In genomic region chr13:113153810-113154748, GRCh38 we compare ENCODE assay signal across 8 cellular contexts. TPM values are rescaled to one million over a fixed set of nuclear protein-coding genes. Genes with fewer than 3 reads are reported as not detected.
DNase-seq lines count a peak whose midpoint lies in the region; ATAC-seq lines count a peak whose summit lies in the region.

No MANE protein-coding gene starts in this region.

- no peaks in the 10 kb centered on the region for H3K36me3 ChIP-seq in NT2/D1 (ENCODE audit: insufficient read depth, insufficient read length, low read length)
- H3K36me3 ChIP-seq in mucosa of stomach (ENCODE audit: control insufficient read depth, insufficient read depth, low read length), result no peaks in the 10 kb centered on the region

- H3K4me3 ChIP-seq in NT2/D1 (ENCODE audit: insufficient read length, low read depth) (peak overlapping the region; percentile 55), mucosa of stomach (ENCODE audit: low read length) (peak overlapping the region; percentile 55)

- peak; percentile 61 for ATAC-seq in GM18498 (IDR thresholded peaks at IDR 0.05; ENCODE audit: unreplicated experiment)
- peak; percentile 55 for ATAC-seq in HG03108 (IDR thresholded peaks at IDR 0.05; ENCODE audit: unreplicated experiment)
- ATAC-seq in esophagus mucosa, result peak; percentile 80
- no peak for ATAC-seq in GM19397 (IDR thresholded peaks at IDR 0.05; ENCODE audit: unreplicated experiment)

- H3K9me3 ChIP-seq in NT2/D1 (ENCODE audit: insufficient read depth, low read length), result no peaks in the 10 kb centered on the region
- H3K9me3 ChIP-seq in mucosa of stomach (ENCODE audit: control insufficient read depth, low read length), result no peaks in the 10 kb centered on the region

- H3K9ac ChIP-seq in NT2/D1 (ENCODE audit: insufficient read length, low read depth), result peak overlapping the region; percentile 93
- peak overlapping the region; percentile 70 for H3K9ac ChIP-seq in mucosa of stomach (ENCODE audit: low read length)

- peaks cover 27% of the 10 kb centered on the region for H3K27me3 ChIP-seq in NT2/D1 (ENCODE audit: insufficient read depth, insufficient read length)
- H3K27me3 ChIP-seq in mucosa of stomach (ENCODE audit: control insufficient read depth, insufficient read depth, low read length), result peaks cover 21% of the 10 kb centered on the region

- no peak for DNase-seq in NT2/D1 (ENCODE audit: low read depth, low spot score)
- DNase-seq in activated T-cell treated with anti-CD3 and anti-CD28 coated beads, Interleukin-2, amount 50 U/mL, for 48 hours, result peak; percentile 59 to 65
- DNase-seq in stimulated activated CD8-positive, alpha-beta memory T cell treated with anti-CD3 and anti-CD28 coated beads, Interleukin-7, amount 100 ng/mL, for 1 hour (ENCODE audit: low read depth in 2 of 2), result peak; percentile 32 to 57

- H3K4me1 ChIP-seq in NT2/D1 (ENCODE audit: insufficient read depth, insufficient read length) (peaks cover 7% of the 10 kb centered on the region), mucosa of stomach (ENCODE audit: control insufficient read depth, insufficient read depth, low read length) (peaks cover 20% of the 10 kb centered on the region)

RNA-seq across cellular contexts. Expression of gene PROZ, which starts 4.4 kb away (rescaled TPM):
- not detected for total RNA-seq in esophagus mucosa

RNA-seq across cellular contexts. Expression of gene F10, which starts 31.5 kb away (rescaled TPM):
- total RNA-seq in esophagus mucosa, result 0.56 TPM

RNA-seq across cellular contexts. Expression of gene F7, which starts 48.5 kb away (rescaled TPM):
- not detected for total RNA-seq in esophagus mucosa

RNA-seq across cellular contexts. Expression of gene PCID2, which starts 54.4 kb away (rescaled TPM):
- total RNA-seq in esophagus mucosa, result 23.1 TPM

RNA-seq across cellular contexts. Expression of gene CUL4A, which starts 55.3 kb away (rescaled TPM):
- 48.3 TPM for total RNA-seq in esophagus mucosa
